In the genomic region with DNA sequence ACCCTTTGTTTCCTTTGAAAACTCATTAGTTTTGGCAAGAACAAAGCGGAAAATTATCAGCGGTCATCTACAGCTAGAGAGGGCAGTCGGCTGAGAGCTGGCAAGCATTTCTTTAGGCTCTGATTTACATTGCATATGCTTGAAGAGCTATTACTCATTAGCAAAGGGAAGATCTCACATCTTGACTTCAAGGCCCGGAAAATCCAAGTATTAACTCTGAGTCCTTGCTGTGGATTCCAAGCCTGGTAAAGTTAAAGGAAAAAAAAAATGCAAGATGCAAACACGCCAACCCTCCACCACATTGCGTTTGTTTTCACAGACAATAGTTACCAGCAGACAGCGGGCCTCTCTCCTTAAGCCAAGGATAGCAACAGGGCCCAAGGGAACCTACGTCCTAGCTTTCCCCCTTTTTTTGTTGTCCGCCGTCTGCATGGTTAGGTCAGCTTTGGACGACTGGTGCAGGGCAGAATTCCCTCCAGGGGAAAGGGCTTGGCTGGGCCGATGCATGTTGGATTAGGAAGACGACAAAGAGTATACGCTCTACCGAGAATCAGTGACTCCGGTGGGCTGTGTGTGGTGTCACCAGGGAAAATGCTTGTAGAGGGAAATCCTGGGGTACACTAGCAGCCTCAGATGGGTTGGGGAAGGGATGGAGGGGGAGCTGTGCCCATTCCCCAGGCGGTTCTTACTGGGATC, we compare ENCODE assay signal across 1 cellular context.
TF ChIP-seq lines count a peak whose summit lies in the region.

No MANE protein-coding gene starts in this region.

TF ChIP-seq in H1, 55 proteins besides CTCF, POLR2A, EP300 and RAD21:
- TF ChIP-seq GTF2F1 (IDR thresholded peaks at IDR 0.05; ENCODE audit: borderline replicate concordance, low read depth, low read length) (peak; percentile 27; the same call in 1 of the 2 replicates), CREB1 (IDR thresholded peaks at IDR 0.05) (no peak), SIN3A (conservative IDR thresholded peaks at IDR 0.05 in 1 of 2, IDR thresholded peaks at IDR 0.05 in 1 of 2; ENCODE audit: low read depth in 1 of 2, low read length in 2 of 2) (0 out of 4 replicates have a peak, but pooled peaks of 1 of the 2 experiments have one; percentile 11), TBP (IDR thresholded peaks at IDR 0.05; ENCODE audit: low read depth, low read length) (peak; percentile 8; the same call in 1 of the 2 replicates)
